1 cellular context compared by ENCODE assay signal in the genomic region with DNA sequence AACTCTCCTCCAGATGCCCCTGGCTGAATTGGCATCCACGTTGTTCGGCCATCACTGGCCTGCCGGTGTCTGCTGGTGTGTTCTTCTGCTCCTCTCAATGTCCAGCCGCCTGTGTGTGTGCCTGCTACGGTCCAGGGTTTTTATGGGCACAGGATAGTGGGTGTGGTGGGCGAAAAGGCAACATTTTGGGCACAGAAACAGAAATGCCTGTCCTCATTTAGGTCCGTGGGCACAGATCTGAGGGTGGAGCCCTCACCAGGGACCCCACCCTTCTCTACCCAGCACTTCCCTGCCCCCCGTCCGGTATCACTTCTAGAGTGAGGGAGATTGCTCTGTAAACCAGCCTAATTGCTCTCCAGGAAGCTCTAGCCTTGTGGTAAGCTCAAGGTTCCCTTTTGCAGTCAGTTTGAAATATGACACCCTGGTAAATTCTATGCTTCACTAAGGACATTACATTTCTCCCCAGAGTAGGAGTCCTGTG.
TF ChIP-seq lines count a peak whose summit lies in the region.

No MANE protein-coding gene starts in this region.

TF ChIP-seq in GM23338, 12 proteins besides CTCF, POLR2A, EP300 and RAD21 (continued from another document):
- TF ChIP-seq, protein P1, sequence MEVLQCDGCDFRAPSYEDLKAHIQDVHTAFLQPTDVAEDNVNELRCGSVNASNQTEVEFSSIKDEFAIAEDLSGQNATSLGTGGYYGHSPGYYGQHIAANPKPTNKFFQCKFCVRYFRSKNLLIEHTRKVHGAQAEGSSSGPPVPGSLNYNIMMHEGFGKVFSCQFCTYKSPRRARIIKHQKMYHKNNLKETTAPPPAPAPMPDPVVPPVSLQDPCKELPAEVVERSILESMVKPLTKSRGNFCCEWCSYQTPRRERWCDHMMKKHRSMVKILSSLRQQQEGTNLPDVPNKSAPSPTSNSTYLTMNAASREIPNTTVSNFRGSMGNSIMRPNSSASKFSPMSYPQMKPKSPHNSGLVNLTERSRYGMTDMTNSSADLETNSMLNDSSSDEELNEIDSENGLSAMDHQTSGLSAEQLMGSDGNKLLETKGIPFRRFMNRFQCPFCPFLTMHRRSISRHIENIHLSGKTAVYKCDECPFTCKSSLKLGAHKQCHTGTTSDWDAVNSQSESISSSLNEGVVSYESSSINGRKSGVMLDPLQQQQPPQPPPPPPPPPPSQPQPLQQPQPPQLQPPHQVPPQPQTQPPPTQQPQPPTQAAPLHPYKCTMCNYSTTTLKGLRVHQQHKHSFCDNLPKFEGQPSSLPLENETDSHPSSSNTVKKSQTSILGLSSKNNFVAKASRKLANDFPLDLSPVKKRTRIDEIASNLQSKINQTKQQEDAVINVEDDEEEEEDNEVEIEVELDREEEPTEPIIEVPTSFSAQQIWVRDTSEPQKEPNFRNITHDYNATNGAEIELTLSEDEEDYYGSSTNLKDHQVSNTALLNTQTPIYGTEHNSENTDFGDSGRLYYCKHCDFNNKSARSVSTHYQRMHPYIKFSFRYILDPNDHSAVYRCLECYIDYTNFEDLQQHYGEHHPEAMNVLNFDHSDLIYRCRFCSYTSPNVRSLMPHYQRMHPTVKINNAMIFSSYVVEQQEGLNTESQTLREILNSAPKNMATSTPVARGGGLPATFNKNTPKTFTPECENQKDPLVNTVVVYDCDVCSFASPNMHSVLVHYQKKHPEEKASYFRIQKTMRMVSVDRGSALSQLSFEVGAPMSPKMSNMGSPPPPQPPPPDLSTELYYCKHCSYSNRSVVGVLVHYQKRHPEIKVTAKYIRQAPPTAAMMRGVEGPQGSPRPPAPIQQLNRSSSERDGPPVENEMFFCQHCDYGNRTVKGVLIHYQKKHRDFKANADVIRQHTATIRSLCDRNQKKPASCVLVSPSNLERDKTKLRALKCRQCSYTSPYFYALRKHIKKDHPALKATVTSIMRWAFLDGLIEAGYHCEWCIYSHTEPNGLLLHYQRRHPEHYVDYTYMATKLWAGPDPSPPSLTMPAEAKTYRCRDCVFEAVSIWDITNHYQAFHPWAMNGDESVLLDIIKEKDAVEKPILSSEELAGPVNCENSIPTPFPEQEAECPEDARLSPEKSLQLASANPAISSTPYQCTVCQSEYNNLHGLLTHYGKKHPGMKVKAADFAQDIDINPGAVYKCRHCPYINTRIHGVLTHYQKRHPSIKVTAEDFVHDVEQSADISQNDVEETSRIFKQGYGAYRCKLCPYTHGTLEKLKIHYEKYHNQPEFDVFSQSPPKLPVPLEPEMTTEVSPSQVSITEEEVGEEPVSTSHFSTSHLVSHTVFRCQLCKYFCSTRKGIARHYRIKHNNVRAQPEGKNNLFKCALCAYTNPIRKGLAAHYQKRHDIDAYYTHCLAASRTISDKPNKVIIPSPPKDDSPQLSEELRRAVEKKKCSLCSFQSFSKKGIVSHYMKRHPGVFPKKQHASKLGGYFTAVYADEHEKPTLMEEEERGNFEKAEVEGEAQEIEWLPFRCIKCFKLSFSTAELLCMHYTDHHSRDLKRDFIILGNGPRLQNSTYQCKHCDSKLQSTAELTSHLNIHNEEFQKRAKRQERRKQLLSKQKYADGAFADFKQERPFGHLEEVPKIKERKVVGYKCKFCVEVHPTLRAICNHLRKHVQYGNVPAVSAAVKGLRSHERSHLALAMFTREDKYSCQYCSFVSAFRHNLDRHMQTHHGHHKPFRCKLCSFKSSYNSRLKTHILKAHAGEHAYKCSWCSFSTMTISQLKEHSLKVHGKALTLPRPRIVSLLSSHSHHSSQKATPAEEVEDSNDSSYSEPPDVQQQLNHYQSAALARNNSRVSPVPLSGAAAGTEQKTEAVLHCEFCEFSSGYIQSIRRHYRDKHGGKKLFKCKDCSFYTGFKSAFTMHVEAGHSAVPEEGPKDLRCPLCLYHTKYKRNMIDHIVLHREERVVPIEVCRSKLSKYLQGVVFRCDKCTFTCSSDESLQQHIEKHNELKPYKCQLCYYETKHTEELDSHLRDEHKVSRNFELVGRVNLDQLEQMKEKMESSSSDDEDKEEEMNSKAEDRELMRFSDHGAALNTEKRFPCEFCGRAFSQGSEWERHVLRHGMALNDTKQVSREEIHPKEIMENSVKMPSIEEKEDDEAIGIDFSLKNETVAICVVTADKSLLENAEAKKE (CRISPR knock-in tag; IDR thresholded peaks at IDR 0.05): no peak
- no peak for TF ChIP-seq JUNB (IDR thresholded peaks at IDR 0.05; ENCODE audit: unreplicated experiment)
- no peak for TF ChIP-seq EZH2phosphoT487 (IDR thresholded peaks at IDR 0.05; ENCODE audit: unreplicated experiment)
- no peak for TF ChIP-seq ZNF114 (CRISPR knock-in tag; IDR thresholded peaks at IDR 0.05)
- TF ChIP-seq, protein P2, sequence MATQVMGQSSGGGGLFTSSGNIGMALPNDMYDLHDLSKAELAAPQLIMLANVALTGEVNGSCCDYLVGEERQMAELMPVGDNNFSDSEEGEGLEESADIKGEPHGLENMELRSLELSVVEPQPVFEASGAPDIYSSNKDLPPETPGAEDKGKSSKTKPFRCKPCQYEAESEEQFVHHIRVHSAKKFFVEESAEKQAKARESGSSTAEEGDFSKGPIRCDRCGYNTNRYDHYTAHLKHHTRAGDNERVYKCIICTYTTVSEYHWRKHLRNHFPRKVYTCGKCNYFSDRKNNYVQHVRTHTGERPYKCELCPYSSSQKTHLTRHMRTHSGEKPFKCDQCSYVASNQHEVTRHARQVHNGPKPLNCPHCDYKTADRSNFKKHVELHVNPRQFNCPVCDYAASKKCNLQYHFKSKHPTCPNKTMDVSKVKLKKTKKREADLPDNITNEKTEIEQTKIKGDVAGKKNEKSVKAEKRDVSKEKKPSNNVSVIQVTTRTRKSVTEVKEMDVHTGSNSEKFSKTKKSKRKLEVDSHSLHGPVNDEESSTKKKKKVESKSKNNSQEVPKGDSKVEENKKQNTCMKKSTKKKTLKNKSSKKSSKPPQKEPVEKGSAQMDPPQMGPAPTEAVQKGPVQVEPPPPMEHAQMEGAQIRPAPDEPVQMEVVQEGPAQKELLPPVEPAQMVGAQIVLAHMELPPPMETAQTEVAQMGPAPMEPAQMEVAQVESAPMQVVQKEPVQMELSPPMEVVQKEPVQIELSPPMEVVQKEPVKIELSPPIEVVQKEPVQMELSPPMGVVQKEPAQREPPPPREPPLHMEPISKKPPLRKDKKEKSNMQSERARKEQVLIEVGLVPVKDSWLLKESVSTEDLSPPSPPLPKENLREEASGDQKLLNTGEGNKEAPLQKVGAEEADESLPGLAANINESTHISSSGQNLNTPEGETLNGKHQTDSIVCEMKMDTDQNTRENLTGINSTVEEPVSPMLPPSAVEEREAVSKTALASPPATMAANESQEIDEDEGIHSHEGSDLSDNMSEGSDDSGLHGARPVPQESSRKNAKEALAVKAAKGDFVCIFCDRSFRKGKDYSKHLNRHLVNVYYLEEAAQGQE (IDR thresholded peaks at IDR 0.05; ENCODE audit: unreplicated experiment): no peak
